Comparison of ENCODE assay signal across 30 cellular contexts in the genomic region with DNA sequence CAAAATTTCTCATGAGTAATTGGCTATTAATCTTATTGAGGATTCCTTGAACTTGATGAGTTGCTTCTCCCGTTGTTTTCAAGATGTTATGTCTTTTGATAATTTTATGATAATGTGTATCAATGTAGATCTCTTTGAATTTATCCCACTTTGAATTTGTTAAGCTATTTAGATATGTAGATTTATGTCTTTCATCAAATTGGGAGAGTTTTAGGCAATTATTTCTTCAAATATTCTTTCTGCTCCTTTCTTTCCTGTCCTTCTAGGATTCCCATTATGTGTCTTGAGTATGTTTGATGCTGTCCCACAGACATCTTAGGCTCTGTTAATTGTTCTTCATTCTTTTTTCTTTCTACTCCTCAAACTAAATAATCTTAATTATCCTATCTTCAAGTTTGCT.
"Had no signal": no experiment of that assay in that cellular context is flagged by ENCODE, and none has a peak within 500 bp of the region (broad histone marks: within the 10 kb centered on the region; RNA-seq: fewer than 3 reads in every experiment).

No MANE protein-coding gene starts in this region.

- H3K27me3 ChIP-seq: colonic mucosa, dorsolateral prefrontal cortex, esophagus muscularis mucosa, esophagus squamous epithelium, gastrocnemius medialis, gastroesophageal sphincter, heart left ventricle, heart right ventricle had no signal

- H3K79me2 ChIP-seq: hepatocyte had no signal

- H3K9me3 ChIP-seq: colonic mucosa had no signal

- H3K27ac ChIP-seq: colonic mucosa, coronary artery, dorsolateral prefrontal cortex, epithelial cell of prostate, esophagus muscularis mucosa, esophagus squamous epithelium, foreskin keratinocyte, gastrocnemius medialis, gastroesophageal sphincter, heart left ventricle, heart right ventricle, hepatocyte had no signal

- H3K4me3 Mint-ChIP-seq: dendritic cell treated with granulocyte-macrophage colony-stimulating factor and Interleukin-4, amounts not matched to agents 40 ng/mL and 50 ng/mL, for 4 days; effector memory CD8-positive, alpha-beta T cell; endodermal cell had no signal

- FAIRE-seq: colon, endometrium, endothelial cell of umbilical vein, frontal cortex had no signal

- H3K4me3 ChIP-seq: colonic mucosa, coronary artery, dorsolateral prefrontal cortex, esophagus muscularis mucosa, esophagus squamous epithelium, gastrocnemius medialis, gastroesophageal sphincter, heart left ventricle, heart right ventricle, hepatocyte had no signal

- H3K4me1 Mint-ChIP-seq: endodermal cell had no signal

- H3K27ac Mint-ChIP-seq: dendritic cell treated with granulocyte-macrophage colony-stimulating factor and Interleukin-4, amounts not matched to agents 40 ng/mL and 50 ng/mL, for 4 days; endodermal cell had no signal

- DNase-seq: colonic mucosa; cortex of kidney; dermis blood vessel endothelial cell; dorsolateral prefrontal cortex; effector CD4-positive, alpha-beta T cell; effector CD8-positive, alpha-beta T cell; effector memory CD4-positive, alpha-beta T cell; effector memory CD8-positive, alpha-beta T cell; endodermal cell; erythroblast; esophagus squamous epithelium; foreskin fibroblast; foreskin keratinocyte; foreskin melanocyte; gastrocnemius medialis; glutamatergic neuron; head of caudate nucleus; heart left ventricle; heart right ventricle had no signal

- ATAC-seq: effector memory CD8-positive, alpha-beta T cell; esophagus mucosa; foreskin keratinocyte; gastrocnemius medialis; gastroesophageal sphincter; heart left ventricle; heart right ventricle had no signal

- H3K36me3 ChIP-seq: colonic mucosa, esophagus muscularis mucosa, esophagus squamous epithelium, gastrocnemius medialis, gastroesophageal sphincter, heart left ventricle, heart right ventricle had no signal

- H2AFZ ChIP-seq: hepatocyte had no signal

- H3K4me2 ChIP-seq: hepatocyte had no signal

- H3K4me1 ChIP-seq: colonic mucosa, esophagus muscularis mucosa, esophagus squamous epithelium, foreskin keratinocyte, gastrocnemius medialis, gastroesophageal sphincter, heart left ventricle, heart right ventricle had no signal
